8 cellular contexts compared by ENCODE assay signal in the genomic region with DNA sequence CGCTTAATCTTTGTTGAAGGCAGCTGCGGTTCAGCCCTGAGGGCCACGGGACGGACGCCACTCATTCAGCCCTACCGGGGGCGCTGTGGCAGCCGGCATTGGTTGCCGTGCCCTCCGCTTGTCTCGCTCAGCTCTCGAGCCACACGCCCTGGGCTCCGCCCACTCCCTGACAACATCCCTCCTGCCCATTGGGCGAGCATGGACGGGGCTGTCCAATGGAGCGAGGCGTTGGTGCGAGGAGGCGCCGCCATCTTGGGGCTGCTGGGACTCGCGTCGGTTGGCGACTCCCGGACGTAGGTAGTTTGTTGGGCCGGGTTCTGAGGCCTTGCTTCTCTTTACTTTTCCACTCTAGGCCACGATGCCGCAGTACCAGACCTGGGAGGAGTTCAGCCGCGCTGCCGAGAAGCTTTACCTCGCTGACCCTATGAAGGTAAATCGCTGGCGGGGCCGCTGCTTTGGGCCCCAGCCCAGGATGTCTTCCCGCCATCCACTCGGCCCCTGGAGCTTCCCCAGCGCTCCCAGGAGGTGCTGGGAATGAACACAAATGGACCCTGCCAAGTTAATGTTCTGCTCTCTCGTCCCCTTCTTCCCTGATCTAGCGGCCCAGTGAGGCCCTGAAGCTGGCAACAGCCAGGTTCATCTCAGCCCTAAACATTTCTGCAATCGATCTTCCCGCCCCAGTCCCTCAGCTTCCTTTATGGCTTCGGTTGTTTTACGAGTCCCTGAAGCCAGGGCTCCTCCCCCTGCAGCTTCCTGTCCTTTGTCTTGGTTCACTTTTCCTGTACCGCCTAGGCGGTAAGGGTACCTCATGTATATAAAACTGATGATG. TPM values are rescaled to one million over a fixed set of nuclear protein-coding genes. Genes with fewer than 3 reads are reported as not detected.
A peak's percentile ranks its signal among the peaks of the same experiment; 100 is the strongest.
DNase-seq lines count a peak whose midpoint lies in the region; TF ChIP-seq lines count a peak whose summit lies in the region.

A gene with protein sequence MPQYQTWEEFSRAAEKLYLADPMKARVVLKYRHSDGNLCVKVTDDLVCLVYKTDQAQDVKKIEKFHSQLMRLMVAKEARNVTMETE (plus strand): TSS at position 244 of the 829 bp plus-strand sequence. CDS start 115 bp downstream, at position 359.

- peaks cover 22% of the 10 kb centered on the region for H3K36me3 Mint-ChIP-seq in activated naive CD4-positive, alpha-beta T cell treated with anti-CD3 and anti-CD28 coated beads for 36 hours (ENCODE audit: low read depth)

- TF ChIP-seq POLR2A in suprapubic skin (IDR thresholded peaks at IDR 0.05), result peak; percentile 84 to 95

- no peak for TF ChIP-seq EP300 in suprapubic skin (IDR thresholded peaks at IDR 0.05)

- no peaks in the 10 kb centered on the region for H3K27me3 Mint-ChIP-seq in activated naive CD4-positive, alpha-beta T cell treated with anti-CD3 and anti-CD28 coated beads for 36 hours (ENCODE audit: low read depth)

- WGBS in suprapubic skin, result under 1% methylated on average over 45 of the region's 48 CpGs

- TF ChIP-seq CTCF in GM06990 (IDR thresholded peaks at IDR 0.05; ENCODE audit: insufficient read depth, low read length, poor library complexity, severe bottlenecking) (peak; percentile 94), HFF-Myc (IDR thresholded peaks at IDR 0.05; ENCODE audit: low read depth, low read length, missing control alignments) (peak; percentile 84), suprapubic skin (IDR thresholded peaks at IDR 0.05) (peak; percentile 87 to 93)

- H3K9me3 ChIP-seq in suprapubic skin, result no peaks in the 10 kb centered on the region

- peaks cover 32% of the 10 kb centered on the region for H3K4me1 Mint-ChIP-seq in activated naive CD4-positive, alpha-beta T cell treated with anti-CD3 and anti-CD28 coated beads for 36 hours (ENCODE audit: low read depth)

- H3K4me3 ChIP-seq in GM06990 (replicated peaks; ENCODE audit: low read depth, low read length), result peak within 1 kb of the TSS; percentile 91
- peak within 1 kb of the TSS; percentile 56 for H3K4me3 ChIP-seq in HFF-Myc (replicated peaks; ENCODE audit: low read depth, low read length)
- H3K4me3 ChIP-seq in suprapubic skin, result peak within 1 kb of the TSS; percentile 79

- H3K27me3 ChIP-seq in GM06990 (replicated peaks; ENCODE audit: control insufficient read depth, insufficient read depth, low read length), result no peaks in the 10 kb centered on the region
- H3K27me3 ChIP-seq in suprapubic skin, result no peaks in the 10 kb centered on the region

- peaks cover 56% of the 10 kb centered on the region for H3K4me1 ChIP-seq in suprapubic skin

- CTCF ChIA-PET in activated naive CD4-positive, alpha-beta T cell treated with anti-CD3 and anti-CD28 coated beads for 36 hours (lab: Charles Lee), result interaction anchor here (0.6 to 2.7 kb wide), 28 partner anchors 8 to 555 kb away, joined by 3 to 17 read pairs (median 4); a partner anchor contains a TSS

- DNase-seq in GM06990 (ENCODE audit: extremely low read depth, insufficient read length) (peak; percentile 98), HFF-Myc (ENCODE audit: extremely low read depth, low read depth) (peak; percentile 95), MV-4-11 (lab: John Stamatoyannopoulos, UW) (peak; percentile 98), SK-MEL-5 (ENCODE audit: low read depth, low spot score) (peak; percentile 99), germinal center (ENCODE audit: low spot score) (peak; percentile 96), non-pigmented ciliary epithelial cell (ENCODE audit: low read depth) (peak; percentile 94), suprapubic skin (ENCODE audit: low spot score in 2 of 2) (peak; percentile 99)
- peak; percentile 99 for DNase-seq in activated naive CD4-positive, alpha-beta T cell treated with anti-CD3 and anti-CD28 coated beads for 36 hours

- no peak within 1 kb of the TSS for H3K4me3 Mint-ChIP-seq in activated naive CD4-positive, alpha-beta T cell treated with anti-CD3 and anti-CD28 coated beads for 36 hours

- in situ Hi-C loops in SK-MEL-5 (cut with HindIII; ENCODE audit: low pct_unique_long_range_greater_than_20kb, low sequenced_read_pairs), result no loop called here

- peaks cover 3% of the 10 kb centered on the region for H3K9me3 Mint-ChIP-seq in activated naive CD4-positive, alpha-beta T cell treated with anti-CD3 and anti-CD28 coated beads for 36 hours

- intact Hi-C loops in activated naive CD4-positive, alpha-beta T cell treated with anti-CD3 and anti-CD28 coated beads for 36 hours (cut with micrococcal nuclease), result loop anchor here (1.0 to 5.0 kb wide), 16 partner anchors 33 to 410 kb away; a partner anchor contains a TSS

- no peak within 1 kb of the TSS for H3K27ac Mint-ChIP-seq in activated naive CD4-positive, alpha-beta T cell treated with anti-CD3 and anti-CD28 coated beads for 36 hours

- peak within 1 kb of the TSS; percentile 99 for H3K27ac ChIP-seq in suprapubic skin

- H3K36me3 ChIP-seq in GM06990 (ENCODE audit: control insufficient read depth, insufficient read depth, low read length) (peaks cover 4% of the 10 kb centered on the region), suprapubic skin (no peaks in the 10 kb centered on the region)

RNA-seq across cellular contexts. Expression of the gene that starts here (rescaled TPM):
- total RNA-seq in SK-MEL-5 (2014; rRNA removed; shearing (Covaris generic)), result 251 and 258 TPM in 2 replicates
- 200 and 225 TPM in 2 replicates for polyA plus RNA-seq in SK-MEL-5 (2015; cell fraction: cytosol; rRNA removed)
- polyA plus RNA-seq in SK-MEL-5 (2015; cell fraction: nucleus; rRNA removed), result 134 and 143 TPM in 2 replicates
- total RNA-seq in activated naive CD4-positive, alpha-beta T cell treated with anti-CD3 and anti-CD28 coated beads for 36 hours, result 100 to 1,000 TPM; 356 to 363 TPM
- total RNA-seq in suprapubic skin, result 100 to 1,000 TPM; 139 to 162 (median 144) TPM

Comparison
In these comparisons a context has a peak if more than half of its experiments do, and no peak if none do; other contexts are left out.
1. Peak in every context shown above with its lines: DNase-seq, H3K4me3 ChIP-seq and H3K27ac ChIP-seq.